1 cellular context compared by ENCODE assay signal in genomic region chr6:37489697-37490336, GRCh38.
TF ChIP-seq lines count a peak whose summit lies in the region.

No MANE protein-coding gene starts in this region.

TF ChIP-seq in HepG2, 621 proteins besides CTCF, POLR2A, EP300 and RAD21 (continued from another document):
- TF ChIP-seq, protein P1, sequence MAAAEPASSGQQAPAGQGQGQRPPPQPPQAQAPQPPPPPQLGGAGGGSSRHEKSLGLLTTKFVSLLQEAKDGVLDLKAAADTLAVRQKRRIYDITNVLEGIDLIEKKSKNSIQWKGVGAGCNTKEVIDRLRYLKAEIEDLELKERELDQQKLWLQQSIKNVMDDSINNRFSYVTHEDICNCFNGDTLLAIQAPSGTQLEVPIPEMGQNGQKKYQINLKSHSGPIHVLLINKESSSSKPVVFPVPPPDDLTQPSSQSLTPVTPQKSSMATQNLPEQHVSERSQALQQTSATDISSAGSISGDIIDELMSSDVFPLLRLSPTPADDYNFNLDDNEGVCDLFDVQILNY (CRISPR knock-in tag; conservative IDR thresholded peaks at IDR 0.05): no peak
- no peak for TF ChIP-seq PCBP1 (IDR thresholded peaks at IDR 0.05; ENCODE audit: borderline replicate concordance, low read depth, low read length)
- no peak for TF ChIP-seq NFIB (CRISPR knock-in tag; IDR thresholded peaks at IDR 0.05; ENCODE audit: borderline replicate concordance)
- TF ChIP-seq ZNF547 (CRISPR knock-in tag; IDR thresholded peaks at IDR 0.05): no peak
